In the genomic region with DNA sequence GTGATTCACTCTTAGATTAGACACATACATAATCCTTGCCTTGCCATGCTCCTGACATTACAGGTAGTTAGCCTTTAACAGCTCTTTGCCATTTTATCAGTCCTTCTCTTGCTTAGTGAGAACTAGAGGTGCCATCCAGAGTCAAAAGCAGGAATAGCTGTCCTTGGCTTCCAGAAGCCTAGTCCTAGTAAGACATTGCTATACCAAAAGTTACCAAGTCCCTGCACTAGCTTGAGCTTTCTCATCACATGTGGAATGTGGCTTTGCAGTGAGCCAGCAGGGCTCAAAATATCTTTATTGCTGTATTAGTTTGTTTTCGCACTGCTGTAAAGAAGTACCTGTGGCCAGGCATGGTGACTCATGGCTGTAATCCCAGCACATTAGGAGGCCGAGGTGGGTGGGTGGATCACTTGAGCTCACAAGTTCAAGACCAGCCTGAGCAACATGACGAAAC, we compare ENCODE assay signal across 1 cellular context.
TF ChIP-seq lines count a peak whose summit lies in the region.

No MANE protein-coding gene starts in this region.

TF ChIP-seq in WTC11, 78 proteins besides CTCF, POLR2A, EP300 and RAD21:
- no peak for TF ChIP-seq ZNF219 (CRISPR knock-in tag; IDR thresholded peaks at IDR 0.05; ENCODE audit: borderline replicate concordance)
- TF ChIP-seq TCF7 (CRISPR knock-in tag; IDR thresholded peaks at IDR 0.05; ENCODE audit: low read depth), result no peak
- TF ChIP-seq RELA (CRISPR knock-in tag; IDR thresholded peaks at IDR 0.05; ENCODE audit: borderline replicate concordance), result no peak
- TF ChIP-seq, protein P1, sequence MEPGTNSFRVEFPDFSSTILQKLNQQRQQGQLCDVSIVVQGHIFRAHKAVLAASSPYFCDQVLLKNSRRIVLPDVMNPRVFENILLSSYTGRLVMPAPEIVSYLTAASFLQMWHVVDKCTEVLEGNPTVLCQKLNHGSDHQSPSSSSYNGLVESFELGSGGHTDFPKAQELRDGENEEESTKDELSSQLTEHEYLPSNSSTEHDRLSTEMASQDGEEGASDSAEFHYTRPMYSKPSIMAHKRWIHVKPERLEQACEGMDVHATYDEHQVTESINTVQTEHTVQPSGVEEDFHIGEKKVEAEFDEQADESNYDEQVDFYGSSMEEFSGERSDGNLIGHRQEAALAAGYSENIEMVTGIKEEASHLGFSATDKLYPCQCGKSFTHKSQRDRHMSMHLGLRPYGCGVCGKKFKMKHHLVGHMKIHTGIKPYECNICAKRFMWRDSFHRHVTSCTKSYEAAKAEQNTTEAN (CRISPR knock-in tag; IDR thresholded peaks at IDR 0.05), result no peak
- TF ChIP-seq NFATC4 (CRISPR knock-in tag; IDR thresholded peaks at IDR 0.05), result no peak
- TF ChIP-seq GABPB1 (CRISPR knock-in tag; IDR thresholded peaks at IDR 0.05), result no peak
- TF ChIP-seq, protein P2, sequence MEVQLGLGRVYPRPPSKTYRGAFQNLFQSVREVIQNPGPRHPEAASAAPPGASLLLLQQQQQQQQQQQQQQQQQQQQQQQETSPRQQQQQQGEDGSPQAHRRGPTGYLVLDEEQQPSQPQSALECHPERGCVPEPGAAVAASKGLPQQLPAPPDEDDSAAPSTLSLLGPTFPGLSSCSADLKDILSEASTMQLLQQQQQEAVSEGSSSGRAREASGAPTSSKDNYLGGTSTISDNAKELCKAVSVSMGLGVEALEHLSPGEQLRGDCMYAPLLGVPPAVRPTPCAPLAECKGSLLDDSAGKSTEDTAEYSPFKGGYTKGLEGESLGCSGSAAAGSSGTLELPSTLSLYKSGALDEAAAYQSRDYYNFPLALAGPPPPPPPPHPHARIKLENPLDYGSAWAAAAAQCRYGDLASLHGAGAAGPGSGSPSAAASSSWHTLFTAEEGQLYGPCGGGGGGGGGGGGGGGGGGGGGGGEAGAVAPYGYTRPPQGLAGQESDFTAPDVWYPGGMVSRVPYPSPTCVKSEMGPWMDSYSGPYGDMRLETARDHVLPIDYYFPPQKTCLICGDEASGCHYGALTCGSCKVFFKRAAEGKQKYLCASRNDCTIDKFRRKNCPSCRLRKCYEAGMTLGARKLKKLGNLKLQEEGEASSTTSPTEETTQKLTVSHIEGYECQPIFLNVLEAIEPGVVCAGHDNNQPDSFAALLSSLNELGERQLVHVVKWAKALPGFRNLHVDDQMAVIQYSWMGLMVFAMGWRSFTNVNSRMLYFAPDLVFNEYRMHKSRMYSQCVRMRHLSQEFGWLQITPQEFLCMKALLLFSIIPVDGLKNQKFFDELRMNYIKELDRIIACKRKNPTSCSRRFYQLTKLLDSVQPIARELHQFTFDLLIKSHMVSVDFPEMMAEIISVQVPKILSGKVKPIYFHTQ (CRISPR knock-in tag; IDR thresholded peaks at IDR 0.05), result no peak
- TF ChIP-seq, protein P3, sequence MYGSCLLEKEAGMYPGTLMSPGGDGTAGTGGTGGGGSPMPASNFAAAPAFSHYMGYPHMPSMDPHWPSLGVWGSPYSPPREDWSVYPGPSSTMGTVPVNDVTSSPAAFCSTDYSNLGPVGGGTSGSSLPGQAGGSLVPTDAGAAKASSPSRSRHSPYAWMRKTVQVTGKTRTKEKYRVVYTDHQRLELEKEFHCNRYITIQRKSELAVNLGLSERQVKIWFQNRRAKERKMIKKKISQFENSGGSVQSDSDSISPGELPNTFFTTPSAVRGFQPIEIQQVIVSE (CRISPR knock-in tag; IDR thresholded peaks at IDR 0.05; ENCODE audit: borderline replicate concordance), result no peak
- no peak for TF ChIP-seq FOXJ3 (CRISPR knock-in tag; IDR thresholded peaks at IDR 0.05; ENCODE audit: borderline replicate concordance)
- no peak for TF ChIP-seq NR1H2 (CRISPR knock-in tag; IDR thresholded peaks at IDR 0.05)
- no peak for TF ChIP-seq GRHL2 (CRISPR knock-in tag; IDR thresholded peaks at IDR 0.05; ENCODE audit: insufficient replicate concordance, severe bottlenecking)
- no peak for TF ChIP-seq EMX1 (CRISPR knock-in tag; IDR thresholded peaks at IDR 0.05)
